12 cellular contexts compared by ENCODE assay signal in genomic region chr5:139733698-139734491, GRCh38.
DNase-seq lines count a peak whose midpoint lies in the region; ATAC-seq lines count a peak whose summit lies in the region.
"Had no signal": no experiment of that assay in that cellular context is flagged by ENCODE, and none has a peak within 500 bp of the region (broad histone marks: within the 10 kb centered on the region; RNA-seq: fewer than 3 reads in every experiment).

No MANE protein-coding gene starts in this region.

- no peaks in the 10 kb centered on the region for H3K4me1 ChIP-seq in rectal smooth muscle tissue (ENCODE audit: control insufficient read depth, insufficient read depth, low read length)

- no peak overlapping the region for H3K4me3 Mint-ChIP-seq in effector memory CD8-positive, alpha-beta T cell
- H3K4me3 Mint-ChIP-seq: CD14-positive monocyte had no signal

- no peak overlapping the region for H3K27ac Mint-ChIP-seq in effector memory CD8-positive, alpha-beta T cell
- H3K27ac Mint-ChIP-seq: CD14-positive monocyte had no signal

- no peaks in the 10 kb centered on the region for H3K36me3 ChIP-seq in H7 (replicated peaks; ENCODE audit: control insufficient read depth, insufficient read depth, low read length)
- no peaks in the 10 kb centered on the region for H3K36me3 ChIP-seq in rectal smooth muscle tissue (ENCODE audit: control insufficient read depth, insufficient read depth, low read length)

- H3K4me1 Mint-ChIP-seq in effector memory CD8-positive, alpha-beta T cell (ENCODE audit: low read depth in 2 of 2), result no peaks in the 10 kb centered on the region
- H3K4me1 Mint-ChIP-seq: CD14-positive monocyte had no signal

- no peaks in the 10 kb centered on the region for H3K36me3 Mint-ChIP-seq in effector memory CD8-positive, alpha-beta T cell (ENCODE audit: insufficient read depth)
- H3K36me3 Mint-ChIP-seq: CD14-positive monocyte had no signal

- H3K9ac ChIP-seq in rectal smooth muscle tissue (ENCODE audit: low read length), result no peak overlapping the region

- H3K27me3 ChIP-seq in H7 (ENCODE audit: control insufficient read depth, insufficient read depth, low read length) (no peaks in the 10 kb centered on the region), rectal smooth muscle tissue (ENCODE audit: control insufficient read depth, insufficient read depth, low read length) (no peaks in the 10 kb centered on the region)

- H3K27ac ChIP-seq in rectal smooth muscle tissue (ENCODE audit: low read depth, low read length), result peak overlapping the region; percentile 32

- no peak overlapping the region for H3K4me3 ChIP-seq in H7 (ENCODE audit: insufficient read depth, low read depth, low read length)
- no peak overlapping the region for H3K4me3 ChIP-seq in rectal smooth muscle tissue (ENCODE audit: low read length)

- DNase-seq in H7 (peak; percentile 67), anterior cingulate cortex (lab: John Stamatoyannopoulos, UW) (peak in 54 of 58 donors; percentile 53 to 96 (median 86)), kidney tubule cell (ENCODE audit: low spot score) (peak; percentile 39), NCI-H1105 (lab: John Stamatoyannopoulos, UW) (no peak), DMS79 treated with DMSO at 0.1 percent for 48 hours (lab: John Stamatoyannopoulos, UW) (no peak), NCI-H2227 (lab: John Stamatoyannopoulos, UW; ENCODE audit: unreplicated experiment) (no peak)
- DNase-seq in effector memory CD8-positive, alpha-beta T cell, result no peak
- DNase-seq: activated CD4-positive, alpha-beta T cell treated with anti-CD3 and anti-CD28 coated beads for 1 hour; activated gamma-delta T cell; NCI-H2029 had no signal

- no peaks in the 10 kb centered on the region for H3K27me3 Mint-ChIP-seq in effector memory CD8-positive, alpha-beta T cell

- ATAC-seq in effector memory CD8-positive, alpha-beta T cell (replicated peaks), result no peak

- H3K9me3 Mint-ChIP-seq in effector memory CD8-positive, alpha-beta T cell, result no peaks in the 10 kb centered on the region
- H3K9me3 Mint-ChIP-seq: CD14-positive monocyte had no signal

Comparison
In these comparisons a context has a peak if more than half of its experiments do, and no peak if none do; other contexts are left out.
1. DNase-seq: peak in H7 (single experiment), anterior cingulate cortex (54 of 58) and kidney tubule cell (single experiment); none in NCI-H1105 (single experiment), DMS79 treated with DMSO at 0.1 percent for 48 hours (single experiment), NCI-H2227 (single experiment) and effector memory CD8-positive, alpha-beta T cell (0 of 3).